Comparison of ENCODE assay signal across 1 cellular context in genomic region chr6:116313377-116313776, GRCh38.
TF ChIP-seq lines count a peak whose summit lies in the region.

No MANE protein-coding gene starts in this region.

TF ChIP-seq in IMR-90, 13 proteins besides CTCF, POLR2A, EP300 and RAD21 (continued from another document):
- TF ChIP-seq CEBPB (IDR thresholded peaks at IDR 0.05; ENCODE audit: low read depth, low read length) = no peak
